In the genomic region with DNA sequence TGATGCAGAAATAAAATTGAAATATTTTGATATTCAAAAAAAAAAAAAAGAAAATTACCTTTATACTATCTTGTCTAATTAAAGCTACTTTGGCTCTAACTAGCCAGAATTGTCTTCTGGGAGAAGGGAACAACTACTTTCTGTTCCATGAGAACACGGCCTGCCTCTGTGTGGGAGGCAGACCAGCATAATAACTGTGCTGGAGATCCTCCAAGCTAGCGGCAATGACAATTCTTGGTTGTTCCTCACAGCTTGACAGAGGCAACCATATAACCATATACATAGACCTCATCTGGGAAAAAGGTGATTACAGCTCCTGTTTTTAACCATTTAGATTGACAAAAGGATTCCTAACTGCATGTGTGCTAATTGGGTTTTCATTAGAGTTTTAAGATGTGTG, we compare ENCODE assay signal across 22 cellular contexts.
DNase-seq lines count a peak whose midpoint lies in the region; ATAC-seq lines count a peak whose summit lies in the region.
"Had no signal": no experiment of that assay in that cellular context is flagged by ENCODE, and none has a peak within 500 bp of the region (broad histone marks: within the 10 kb centered on the region; RNA-seq: fewer than 3 reads in every experiment).

No MANE protein-coding gene starts in this region.

- intact Hi-C loops in sciatic nerve (cut with DNase I) = no loop called here

- ATAC-seq in sciatic nerve (peak; percentile 86), HG03571 (IDR thresholded peaks at IDR 0.05; ENCODE audit: unreplicated experiment) (no peak), HG03354 (IDR thresholded peaks at IDR 0.05; ENCODE audit: poor library complexity, severe bottlenecking, unreplicated experiment) (no peak), HG02642 (IDR thresholded peaks at IDR 0.05; ENCODE audit: poor library complexity, unreplicated experiment) (no peak)
- ATAC-seq: activated CD4-positive, CD25-positive, alpha-beta regulatory T cell treated with anti-CD3 and anti-CD28 coated beads, Interleukin-2, amount 50 U/mL, for 24 hours; effector memory CD8-positive, alpha-beta T cell; heart right ventricle; left colon; psoas muscle; stimulated activated naive CD8-positive, alpha-beta T cell treated with anti-CD3 and anti-CD28 coated beads, Interleukin-15, amount 100 ng/mL, for 72 hours; T-cell had no signal

- peak; percentile 1 for DNase-seq in Daoy (ENCODE audit: low read depth)
- peak; percentile 1 for DNase-seq in SK-MEL-5 (ENCODE audit: low read depth, low spot score)
- DNase-seq in hippocampal formation (lab: John Stamatoyannopoulos, UW) = peak; percentile 51 to 82
- no peak for DNase-seq in sciatic nerve (ENCODE audit: low spot score)
- DNase-seq: activated CD4-positive, alpha-beta T cell treated with anti-CD3 and anti-CD28 coated beads, Interleukin-2, amount 50 U/mL, for 48 hours; activated CD8-positive, alpha-beta memory T cell treated with anti-CD3 and anti-CD28 coated beads, Interleukin-2, amount 50 U/mL, for 4 hours; activated naive CD4-positive, alpha-beta T cell treated with anti-CD3 and anti-CD28 coated beads for 36 hours; effector memory CD8-positive, alpha-beta T cell; heart right ventricle; IMR-90; left colon; NCI-H1092 treated with DMSO at 0.1 percent for 48 hours; NCI-H187 treated with DMSO at 0.1 percent for 48 hours; NCI-H2171 treated with DMSO at 0.1 percent for 48 hours; NCI-H524; psoas muscle; stimulated activated naive CD8-positive, alpha-beta T cell treated with anti-CD3 and anti-CD28 coated beads, Interleukin-15, amount 100 ng/mL, for 72 hours; T-cell had no signal

- in situ Hi-C loops in SK-MEL-5 (cut with HindIII; ENCODE audit: low pct_unique_long_range_greater_than_20kb, low sequenced_read_pairs) = no loop called here
